15 cellular contexts compared by ENCODE assay signal in the genomic region with DNA sequence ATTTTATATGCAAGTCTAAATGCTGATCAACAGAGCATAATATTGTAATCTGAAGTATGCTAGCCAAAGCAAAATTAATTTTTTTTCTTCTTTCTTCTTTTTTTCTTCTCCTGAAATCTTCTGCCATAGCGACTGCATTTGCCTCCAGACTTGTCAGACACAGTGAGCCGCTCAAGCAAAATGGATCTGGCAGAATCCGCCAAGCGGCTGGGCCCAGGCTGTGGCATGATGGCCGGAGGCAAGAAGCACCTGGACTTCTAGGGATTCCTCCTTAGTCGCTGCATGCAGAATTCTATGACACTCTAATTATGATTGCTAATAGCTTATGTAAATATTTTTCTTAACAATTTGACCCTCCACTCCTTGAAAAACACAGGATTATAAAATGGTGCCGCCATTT. TPM values are rescaled to one million over a fixed set of nuclear protein-coding genes. Genes with fewer than 3 reads are reported as not detected.
DNase-seq lines count a peak whose midpoint lies in the region; ATAC-seq and TF ChIP-seq lines count a peak whose summit lies in the region.
"Had no signal": no experiment of that assay in that cellular context is flagged by ENCODE, and none has a peak within 500 bp of the region (broad histone marks: within the 10 kb centered on the region; RNA-seq: fewer than 3 reads in every experiment).

No MANE protein-coding gene starts in this region.

- intact Hi-C loops in activated T-helper 1 cell treated with anti-CD3 and anti-CD28 coated beads, Interleukin-12 subunit alpha, Interleukin-12 subunit beta, Interleukin-2, Interleukin-4 antibody, amounts not matched to agents 30 ng/mL and 10 ng/mL and 1 ng/mL, durations not matched to agents 14 hours and 24 hours and 36 hours (cut with micrococcal nuclease) = no loop called here

- DNase-seq in G401 (ENCODE audit: low spot score) = peak; percentile 93
- DNase-seq in NCI-H146 treated with DMSO at 0.1 percent for 48 hours (lab: John Stamatoyannopoulos, UW; ENCODE audit: unreplicated experiment) = peak; percentile 28
- peak; percentile 37 for DNase-seq in NCI-H69 (lab: John Stamatoyannopoulos, UW)
- DNase-seq in glutamatergic neuron = no peak
- DNase-seq in activated T-helper 1 cell treated with anti-CD3 and anti-CD28 coated beads, Interleukin-12 subunit alpha, Interleukin-12 subunit beta, Interleukin-2, Interleukin-4 antibody, amounts not matched to agents 30 ng/mL and 10 ng/mL and 1 ng/mL, durations not matched to agents 14 hours and 24 hours and 36 hours (ENCODE audit: low spot score) = no peak
- no peak for DNase-seq in AG08395 (ENCODE audit: low spot score)
- DNase-seq: ACHN; CD4-positive, alpha-beta T cell; DMS79; GOT3; H9 had no signal

- peaks cover 2% of the 10 kb centered on the region for H3K9me3 Mint-ChIP-seq in glutamatergic neuron (ENCODE audit: unreplicated experiment)
- H3K9me3 Mint-ChIP-seq in activated T-helper 1 cell treated with anti-CD3 and anti-CD28 coated beads, Interleukin-12 subunit alpha, Interleukin-12 subunit beta, Interleukin-2, Interleukin-4 antibody, amounts not matched to agents 30 ng/mL and 10 ng/mL and 1 ng/mL, durations not matched to agents 14 hours and 24 hours and 36 hours = no peaks in the 10 kb centered on the region
- H3K9me3 Mint-ChIP-seq: CD4-positive, alpha-beta T cell; H9 had no signal

- no peak for TF ChIP-seq CTCF in glutamatergic neuron (IDR thresholded peaks at IDR 0.05; ENCODE audit: partially characterized antibody, unreplicated experiment)

- in situ Hi-C loops in G401 (cut with HindIII; ENCODE audit: low sequenced_read_pairs) = no loop called here

- H3K4me1 Mint-ChIP-seq in glutamatergic neuron (ENCODE audit: low read depth, unreplicated experiment) = peaks cover 45% of the 10 kb centered on the region
- no peaks in the 10 kb centered on the region for H3K4me1 Mint-ChIP-seq in activated T-helper 1 cell treated with anti-CD3 and anti-CD28 coated beads, Interleukin-12 subunit alpha, Interleukin-12 subunit beta, Interleukin-2, Interleukin-4 antibody, amounts not matched to agents 30 ng/mL and 10 ng/mL and 1 ng/mL, durations not matched to agents 14 hours and 24 hours and 36 hours (ENCODE audit: low read depth)
- H3K4me1 Mint-ChIP-seq: B cell had no signal

- H3K4me3 Mint-ChIP-seq in glutamatergic neuron (ENCODE audit: unreplicated experiment) = no peak overlapping the region
- H3K4me3 Mint-ChIP-seq in activated T-helper 1 cell treated with anti-CD3 and anti-CD28 coated beads, Interleukin-12 subunit alpha, Interleukin-12 subunit beta, Interleukin-2, Interleukin-4 antibody, amounts not matched to agents 30 ng/mL and 10 ng/mL and 1 ng/mL, durations not matched to agents 14 hours and 24 hours and 36 hours = no peak overlapping the region
- H3K4me3 Mint-ChIP-seq: B cell; CD4-positive, alpha-beta T cell; H9 had no signal

- H3K27me3 Mint-ChIP-seq in glutamatergic neuron (ENCODE audit: unreplicated experiment) = peaks cover 5% of the 10 kb centered on the region
- H3K27me3 Mint-ChIP-seq in activated T-helper 1 cell treated with anti-CD3 and anti-CD28 coated beads, Interleukin-12 subunit alpha, Interleukin-12 subunit beta, Interleukin-2, Interleukin-4 antibody, amounts not matched to agents 30 ng/mL and 10 ng/mL and 1 ng/mL, durations not matched to agents 14 hours and 24 hours and 36 hours (ENCODE audit: insufficient read depth) = no peaks in the 10 kb centered on the region
- H3K27me3 Mint-ChIP-seq: B cell; CD4-positive, alpha-beta T cell had no signal

- ATAC-seq in HG03135 (IDR thresholded peaks at IDR 0.05; ENCODE audit: unreplicated experiment) (no peak), HG02884 (IDR thresholded peaks at IDR 0.05; ENCODE audit: unreplicated experiment) (no peak)
- ATAC-seq: HepG2 had no signal

- peak overlapping the region; percentile 14 for H3K27ac Mint-ChIP-seq in glutamatergic neuron (ENCODE audit: unreplicated experiment)
- H3K27ac Mint-ChIP-seq in activated T-helper 1 cell treated with anti-CD3 and anti-CD28 coated beads, Interleukin-12 subunit alpha, Interleukin-12 subunit beta, Interleukin-2, Interleukin-4 antibody, amounts not matched to agents 30 ng/mL and 10 ng/mL and 1 ng/mL, durations not matched to agents 14 hours and 24 hours and 36 hours = no peak overlapping the region
- H3K27ac Mint-ChIP-seq: B cell; CD4-positive, alpha-beta T cell; H9 had no signal

- no peaks in the 10 kb centered on the region for H3K36me3 Mint-ChIP-seq in glutamatergic neuron (ENCODE audit: unreplicated experiment)
- no peaks in the 10 kb centered on the region for H3K36me3 Mint-ChIP-seq in activated T-helper 1 cell treated with anti-CD3 and anti-CD28 coated beads, Interleukin-12 subunit alpha, Interleukin-12 subunit beta, Interleukin-2, Interleukin-4 antibody, amounts not matched to agents 30 ng/mL and 10 ng/mL and 1 ng/mL, durations not matched to agents 14 hours and 24 hours and 36 hours (ENCODE audit: low read depth)

RNA-seq across cellular contexts. Expression of a gene that starts 27.9 kb away (rescaled TPM):
- 2.7 and 3.8 TPM in 2 replicates for total RNA-seq in G401 (2014; rRNA removed; shearing (Covaris generic))
- 30.7 TPM for total RNA-seq in glutamatergic neuron (ENCODE audit: unreplicated experiment)
- total RNA-seq in activated T-helper 1 cell treated with anti-CD3 and anti-CD28 coated beads, Interleukin-12 subunit alpha, Interleukin-12 subunit beta, Interleukin-2, Interleukin-4 antibody, amounts not matched to agents 30 ng/mL and 10 ng/mL and 1 ng/mL, durations not matched to agents 14 hours and 24 hours and 36 hours = not detected in 2 replicates
- total RNA-seq: B cell; CD4-positive, alpha-beta T cell; H9 had no signal

Comparison
In these comparisons a context has a peak if more than half of its experiments do, and no peak if none do; other contexts are left out.
1. DNase-seq: peak in G401 (single experiment), NCI-H146 treated with DMSO at 0.1 percent for 48 hours (single experiment) and NCI-H69 (single experiment); none in glutamatergic neuron (single experiment), activated T-helper 1 cell treated with anti-CD3 and anti-CD28 coated beads, Interleukin-12 subunit alpha, Interleukin-12 subunit beta, Interleukin-2, Interleukin-4 antibody, amounts not matched to agents 30 ng/mL and 10 ng/mL and 1 ng/mL, durations not matched to agents 14 hours and 24 hours and 36 hours (single experiment) and AG08395 (single experiment).